In genomic region chr2:236628981-236629605, GRCh38 we compare ENCODE assay signal across 21 cellular contexts. TPM values are rescaled to one million over a fixed set of nuclear protein-coding genes. Genes with fewer than 3 reads are reported as not detected.
"Had no signal": no experiment of that assay in that cellular context is flagged by ENCODE, and none has a peak within 500 bp of the region (broad histone marks: within the 10 kb centered on the region; RNA-seq: fewer than 3 reads in every experiment).

No MANE protein-coding gene starts in this region.

- H3K27me3 ChIP-seq: esophagus muscularis mucosa, gastroesophageal sphincter, right atrium auricular region, testis, tibial nerve, uterus had no signal

- DNase-seq: central memory CD4-positive, alpha-beta T cell; cortex of kidney; effector memory CD4-positive, alpha-beta T cell; immature natural killer cell; kidney; left cardiac atrium; left ventricle myocardium superior; mesendoderm; naive thymus-derived CD4-positive, alpha-beta T cell; stimulated activated CD4-positive, alpha-beta T cell treated with anti-CD3 and anti-CD28 coated beads, Interleukin-4, amount 100 ng/mL, for 24 hours; testis; uterus had no signal

- H3K9me3 ChIP-seq: esophagus muscularis mucosa, gastroesophageal sphincter, right atrium auricular region, testis, tibial nerve, uterus had no signal

- H3K27ac ChIP-seq: epithelial cell of prostate, testis, uterus had no signal

- FAIRE-seq: kidney had no signal

- H3K36me3 ChIP-seq: esophagus muscularis mucosa, gastroesophageal sphincter, right atrium auricular region, tibial nerve, uterus had no signal

- H3K4me3 ChIP-seq: esophagus muscularis mucosa, gastroesophageal sphincter, lung, right atrium auricular region, smooth muscle cell, testis, tibial nerve, uterus had no signal

- H3K4me2 ChIP-seq: smooth muscle cell had no signal

- ATAC-seq: gastroesophageal sphincter; naive thymus-derived CD4-positive, alpha-beta T cell; stimulated activated memory B cell treated with anti-CD40 and anti-IgM and Interleukin-4, amounts not matched to agents 10 μg/mL and 1 μg/mL and 100 μg/mL, for 72 hours had no signal

RNA-seq across cellular contexts. Expression of gene ACKR3, which starts 59.5 kb away (rescaled TPM):
- total RNA-seq: fibroblast of villous mesenchyme had no signal
